Comparison of ENCODE assay signal across 10 cellular contexts in the genomic region with DNA sequence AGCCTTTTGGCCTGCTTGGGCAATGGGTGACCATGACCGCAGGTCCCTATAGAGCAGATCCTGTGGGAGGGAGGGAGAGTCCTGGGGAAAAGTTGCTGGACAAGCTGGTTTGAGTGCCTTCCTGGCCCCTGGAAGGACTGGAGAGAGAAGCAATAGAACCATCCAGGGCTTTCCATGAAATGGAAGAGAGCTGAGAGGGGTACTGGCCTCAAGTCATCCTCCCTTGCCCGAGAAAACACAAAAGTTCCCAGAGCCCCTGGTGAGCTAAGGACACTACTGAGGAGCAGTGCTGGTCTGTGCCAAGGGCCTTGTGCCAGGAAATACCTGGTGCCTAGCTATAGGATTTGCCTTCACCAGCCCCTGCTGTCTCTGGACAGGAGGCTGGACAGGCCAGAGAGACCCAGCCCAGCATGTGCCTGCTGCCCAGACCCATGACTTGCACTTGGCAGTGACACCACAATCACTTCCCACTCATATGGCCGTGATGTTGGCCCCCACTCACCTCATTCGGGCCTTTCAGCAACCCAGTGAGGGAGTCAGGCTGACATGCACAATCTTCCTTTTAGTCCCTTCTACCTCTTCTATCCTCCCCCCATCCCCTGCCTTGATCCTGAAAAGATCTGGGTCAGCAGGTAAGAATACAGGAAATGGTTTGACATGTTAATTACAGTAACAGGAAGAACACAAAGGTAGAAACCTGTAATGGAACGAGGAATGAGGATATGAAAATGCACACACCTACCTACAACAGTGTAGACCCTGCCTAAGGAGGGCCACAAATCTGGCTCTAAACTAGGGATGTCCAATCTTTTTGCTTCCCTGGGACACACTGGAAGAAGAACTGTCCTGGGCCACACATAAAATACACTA. TPM values are rescaled to one million over a fixed set of nuclear protein-coding genes. Genes with fewer than 3 reads are reported as not detected.
A peak's percentile ranks its signal among the peaks of the same experiment; 100 is the strongest.
DNase-seq lines count a peak whose midpoint lies in the region; ATAC-seq and TF ChIP-seq lines count a peak whose summit lies in the region.
"Had no signal": no experiment of that assay in that cellular context is flagged by ENCODE, and none has a peak within 500 bp of the region (broad histone marks: within the 10 kb centered on the region; RNA-seq: fewer than 3 reads in every experiment).

No MANE protein-coding gene starts in this region.

- H3K4me2 ChIP-seq in BLaER1 treated with 17β-estradiol and CSF1 and Interleukin-3, amounts not matched to agents 10 nM and 100 nM = peak overlapping the region in 7 of 11 experiments; percentile 11 to 90 (median 82); a peak in 14 of 22 replicates

- H4K20me1 ChIP-seq in BLaER1 treated with 17β-estradiol and CSF1 and Interleukin-3, amounts not matched to agents 10 nM and 100 nM = peaks cover 0 to 79% (median 33%) of the 10 kb centered on the region in 11 experiments; a peak in 15 of 22 replicates

- peak overlapping the region; percentile 3 to 75 (median 59) for H3K4me3 Mint-ChIP-seq in T-cell
- H3K4me3 Mint-ChIP-seq in osteocyte (ENCODE audit: unreplicated experiment) = no peak overlapping the region

- H3K27me3 Mint-ChIP-seq in T-cell = no peaks in the 10 kb centered on the region
- no peaks in the 10 kb centered on the region for H3K27me3 Mint-ChIP-seq in osteocyte (ENCODE audit: unreplicated experiment)

- peaks cover 80 to 99% (median 90%) of the 10 kb centered on the region in 11 experiments for H3K36me3 ChIP-seq in BLaER1 treated with 17β-estradiol and CSF1 and Interleukin-3, amounts not matched to agents 10 nM and 100 nM
- peaks cover 44% of the 10 kb centered on the region for H3K36me3 ChIP-seq in right atrium auricular region

- H3K27ac Mint-ChIP-seq in T-cell = peak overlapping the region; percentile 85 to 91
- H3K27ac Mint-ChIP-seq in osteocyte (ENCODE audit: unreplicated experiment) = no peak overlapping the region

- H3K9me3 ChIP-seq in BLaER1 treated with 17β-estradiol and CSF1 and Interleukin-3, amounts not matched to agents 10 nM and 100 nM (replicated peaks in 1 of 11) = peaks cover 0 to 8% (median 0%) of the 10 kb centered on the region in 11 experiments; a peak in 1 of 22 replicates
- no peaks in the 10 kb centered on the region for H3K9me3 ChIP-seq in right atrium auricular region

- peak; percentile 36 for ATAC-seq in GM19351 (IDR thresholded peaks at IDR 0.05; ENCODE audit: unreplicated experiment)
- peak in 2 of 4 experiments; percentile 21 to 38 for ATAC-seq in T-cell (replicated peaks in 1 of 4)

- no peak overlapping the region for H3K4me3 ChIP-seq in BLaER1 treated with 17β-estradiol and CSF1 and Interleukin-3, amounts not matched to agents 10 nM and 100 nM
- no peak overlapping the region for H3K4me3 ChIP-seq in right atrium auricular region

- TF ChIP-seq CTCF in right atrium auricular region (IDR thresholded peaks at IDR 0.05) (no peak), osteocyte (IDR thresholded peaks at IDR 0.05) (no peak)

- H3K9ac ChIP-seq in BLaER1 treated with 17β-estradiol and CSF1 and Interleukin-3, amounts not matched to agents 10 nM and 100 nM = peak overlapping the region in 4 of 11 experiments; percentile 19 to 78 (median 48); a peak in 4 of 22 replicates

- peaks cover 79 to 82% (median 82%) of the 10 kb centered on the region in 3 donors for H3K4me1 Mint-ChIP-seq in T-cell
- H3K4me1 Mint-ChIP-seq in osteocyte (ENCODE audit: unreplicated experiment) = peaks cover 29% of the 10 kb centered on the region

- CTCF ChIA-PET in T-cell (lab: Charles Lee) = no interaction called here

- peaks cover 61 to 97% (median 84%) of the 10 kb centered on the region in 10 experiments for H3K4me1 ChIP-seq in BLaER1 treated with 17β-estradiol and CSF1 and Interleukin-3, amounts not matched to agents 10 nM and 100 nM
- H3K4me1 ChIP-seq in right atrium auricular region = peaks cover 5 to 49% of the 10 kb centered on the region in 2 donors

- H3K27ac ChIP-seq in BLaER1 treated with 17β-estradiol and CSF1 and Interleukin-3, amounts not matched to agents 10 nM and 100 nM = peak overlapping the region in 9 of 11 experiments; percentile 18 to 94 (median 84); a peak in 16 of 22 replicates
- H3K27ac ChIP-seq in right atrium auricular region = peak overlapping the region in 1 of 2 donors; percentile 17

- H3K9me3 Mint-ChIP-seq in T-cell (no peaks in the 10 kb centered on the region), osteocyte (ENCODE audit: unreplicated experiment) (no peaks in the 10 kb centered on the region)

- no peak for DNase-seq in T-cell
- DNase-seq in right atrium auricular region (ENCODE audit: low spot score) = peak; percentile 57
- no peak for DNase-seq in HT-29 (ENCODE audit: low spot score)
- no peak for DNase-seq in osteocyte (ENCODE audit: extremely low spot score, unreplicated experiment)
- no peak for DNase-seq in NCI-H748 (lab: John Stamatoyannopoulos, UW; ENCODE audit: unreplicated experiment)
- DNase-seq in NCI-H1105 (lab: John Stamatoyannopoulos, UW) = no peak
- DNase-seq: activated gamma-delta T cell treated with Interleukin-2 at 50 U/mL for 16 hours, NCI-H69 had no signal

- H3K27me3 ChIP-seq in BLaER1 treated with 17β-estradiol and CSF1 and Interleukin-3, amounts not matched to agents 10 nM and 100 nM = no peaks in the 10 kb centered on the region
- no peaks in the 10 kb centered on the region for H3K27me3 ChIP-seq in right atrium auricular region

- peaks cover 54% of the 10 kb centered on the region for H3K36me3 Mint-ChIP-seq in T-cell
- H3K36me3 Mint-ChIP-seq in osteocyte (ENCODE audit: unreplicated experiment) = peaks cover 36% of the 10 kb centered on the region

- POLR2A ChIA-PET in T-cell (lab: Charles Lee) = interaction anchor here in 1 of 2 donors (0.6 kb wide), 1 partner anchor 68 kb away, joined by 4 read pairs; no protein-coding TSS in a partner anchor

RNA-seq across cellular contexts. Expression of gene SH3BP5L, which starts 7.0 kb away (rescaled TPM):
- total RNA-seq in T-cell (10 to 100 TPM; 16.8 to 41.4 (median 36.3) TPM), right atrium auricular region (10 to 100 TPM; 13.6 to 18.5 TPM), osteocyte (32.4 and 33.2 TPM in 2 replicates)
- 23.4 and 23.5 TPM in 2 replicates for total RNA-seq in HT-29 (2014; rRNA removed; shearing (Covaris generic))

RNA-seq across cellular contexts. Expression of gene ZNF672, which starts 19.3 kb away (rescaled TPM):
- total RNA-seq in T-cell (10 to 100 TPM; 27.7 to 46.7 (median 42.1) TPM), right atrium auricular region (10 to 100 TPM; 55.3 to 59.1 TPM), osteocyte (21.1 and 24.1 TPM in 2 replicates)
- 36.0 and 37.7 TPM in 2 replicates for total RNA-seq in HT-29 (2014; rRNA removed; shearing (Covaris generic))

RNA-seq across cellular contexts. Expression of gene ZNF692, which starts 40.1 kb away (rescaled TPM):
- total RNA-seq in T-cell = 10 to 100 TPM; 53.9 to 88.1 (median 78.7) TPM
- 10 to 100 TPM in 1 of 2 donors, 1 to 10 TPM in 1; 9.7 to 11.8 TPM for total RNA-seq in right atrium auricular region
- 57.9 and 58.0 TPM in 2 replicates for total RNA-seq in HT-29 (2014; rRNA removed; shearing (Covaris generic))
- 32.1 and 39.9 TPM in 2 replicates for total RNA-seq in osteocyte
